18 cellular contexts compared by ENCODE assay signal in the genomic region with DNA sequence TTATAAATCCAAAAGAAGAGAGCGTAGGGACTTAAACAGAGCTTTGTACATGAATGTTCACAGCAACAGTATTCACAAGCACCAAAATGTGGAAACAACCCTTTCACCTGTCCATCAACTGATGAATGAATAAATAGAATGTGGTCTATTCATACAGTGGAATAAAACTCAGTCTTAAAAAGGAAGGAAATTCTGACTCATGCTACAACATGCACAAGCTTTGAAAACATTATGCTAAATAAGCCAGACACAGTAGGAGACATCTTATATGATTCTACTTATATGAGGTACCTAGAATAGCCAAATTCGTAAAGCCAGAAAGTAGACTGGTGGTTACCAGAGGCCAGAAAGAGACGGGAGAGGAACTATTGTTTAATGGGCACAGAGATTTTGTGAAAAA.
DNase-seq lines count a peak whose midpoint lies in the region; ATAC-seq and TF ChIP-seq lines count a peak whose summit lies in the region.
"Had no signal": no experiment of that assay in that cellular context is flagged by ENCODE, and none has a peak within 500 bp of the region (broad histone marks: within the 10 kb centered on the region; RNA-seq: fewer than 3 reads in every experiment).

No MANE protein-coding gene starts in this region.

- no peak overlapping the region for H3K4ac ChIP-seq in mesenchymal stem cell (ENCODE audit: low read depth in 1 of 2, low read length in 2 of 2)

- H3K27ac ChIP-seq in ACC112 (ENCODE audit: low read depth, low read length) (peak overlapping the region; percentile 35; the same call in 1 of the 2 replicates), HEK293 (ENCODE audit: extremely low read depth, low read depth, low read length) (no peak overlapping the region), mesenchymal stem cell (ENCODE audit: low read length, poor library complexity, severe bottlenecking) (no peak overlapping the region)
- H3K27ac ChIP-seq: RWPE1 had no signal

- POLR2A ChIA-PET in HEK293 (lab: Yijun Ruan, JAX) = no interaction called here

- H3K4me1 ChIP-seq in ACC112 (ENCODE audit: control insufficient read depth, insufficient read depth, low read length, unreplicated experiment) (peaks cover 7% of the 10 kb centered on the region), HEK293 (ENCODE audit: control insufficient read depth, insufficient read depth, low read length) (no peaks in the 10 kb centered on the region), mesenchymal stem cell (ENCODE audit: control insufficient read depth, insufficient read depth, low read depth, low read length) (no peaks in the 10 kb centered on the region)

- no peak for TF ChIP-seq CTCF in HEK293 (tag by site-specific recombination; IDR thresholded peaks at IDR 0.05)

- H3K79me2 ChIP-seq in ACC112 (ENCODE audit: control insufficient read depth, insufficient read depth, low read length, unreplicated experiment) = no peaks in the 10 kb centered on the region

- no peak overlapping the region for H3K9ac ChIP-seq in mesenchymal stem cell (ENCODE audit: low read length)
- H3K9ac ChIP-seq: SK-N-SH had no signal

- no peak overlapping the region for H2BK15ac ChIP-seq in mesenchymal stem cell (ENCODE audit: low read depth, poor library complexity, severe bottlenecking)

- 61% methylated on average over 2 of the region's 3 CpGs for WGBS in mesenchymal stem cell

- no peaks in the 10 kb centered on the region for H3K27me3 ChIP-seq in ACC112 (ENCODE audit: insufficient read depth, low read length)
- H3K27me3 ChIP-seq in mesenchymal stem cell (ENCODE audit: control insufficient read depth in 1 of 2, insufficient read depth in 1 of 2, low read length in 2 of 2) = no peaks in the 10 kb centered on the region

- no peak overlapping the region for H3K4me2 ChIP-seq in mesenchymal stem cell (ENCODE audit: low read length, poor library complexity, severe bottlenecking)
- H3K4me2 ChIP-seq: SK-N-SH had no signal

- H3K18ac ChIP-seq in mesenchymal stem cell (ENCODE audit: low read depth in 1 of 2, low read length in 2 of 2) = no peak overlapping the region

- H2BK5ac ChIP-seq in mesenchymal stem cell (ENCODE audit: low read depth, low read length, poor library complexity, severe bottlenecking) = no peak overlapping the region

- ATAC-seq in GM21737 (IDR thresholded peaks at IDR 0.05; ENCODE audit: unreplicated experiment) (no peak), HG02759 (IDR thresholded peaks at IDR 0.05; ENCODE audit: unreplicated experiment) (no peak), GM19455 (IDR thresholded peaks at IDR 0.05; ENCODE audit: unreplicated experiment) (no peak)

- no peak overlapping the region for H2BK12ac ChIP-seq in mesenchymal stem cell (ENCODE audit: low read length in 2 of 2)

- no peak overlapping the region for H2AK5ac ChIP-seq in mesenchymal stem cell (ENCODE audit: low read length, severe bottlenecking)

- H4K91ac ChIP-seq in mesenchymal stem cell (ENCODE audit: low read length) = no peak overlapping the region

- H2AFZ ChIP-seq in ACC112 (ENCODE audit: low read length, unreplicated experiment) = no peak overlapping the region
- H2AFZ ChIP-seq in mesenchymal stem cell (ENCODE audit: low read depth, low read length) = no peak overlapping the region

- no peak overlapping the region for H2BK120ac ChIP-seq in mesenchymal stem cell (ENCODE audit: low read depth, low read length)

- CTCF ChIA-PET in HEK293 (lab: Yijun Ruan, JAX) = no interaction called here

- H3K36me3 ChIP-seq in ACC112 (ENCODE audit: insufficient read depth, low read length) (no peaks in the 10 kb centered on the region), HEK293 (ENCODE audit: control insufficient read depth in 2 of 2, insufficient read depth in 1 of 2, low read length in 2 of 2) (no peaks in the 10 kb centered on the region), mesenchymal stem cell (ENCODE audit: control insufficient read depth in 1 of 2, insufficient read depth in 2 of 2, low read depth in 1 of 2, low read length in 2 of 2) (no peaks in the 10 kb centered on the region)

- H3K9me3 ChIP-seq in HEK293 (ENCODE audit: control insufficient read depth, insufficient read depth, low read depth, low read length) = no peaks in the 10 kb centered on the region
- peaks cover 26% of the 10 kb centered on the region for H3K9me3 ChIP-seq in mesenchymal stem cell (ENCODE audit: control insufficient read depth, low read length)
- H3K9me3 ChIP-seq: SK-N-SH had no signal

- DNase-seq in dermis microvascular lymphatic vessel endothelial cell (ENCODE audit: low read depth in 2 of 2) (peak; percentile 9 to 21), mesenchymal stem cell (peak; percentile 18)
- DNase-seq: COR-L47, DMS 273 treated with DMSO at 0.1 percent for 48 hours, Kasumi-1, NCI-H1092, NCI-H1436 treated with DMSO at 0.1 percent for 48 hours, NCI-H1930, NCI-H2227 treated with DMSO at 0.1 percent for 48 hours, NCI-H510A, SIG-M5, SK-N-SH had no signal

- no peak overlapping the region for H4K8ac ChIP-seq in mesenchymal stem cell (ENCODE audit: low read length)

- no peak overlapping the region for H3K14ac ChIP-seq in mesenchymal stem cell (ENCODE audit: low read length in 2 of 2)

- H3K79me1 ChIP-seq in mesenchymal stem cell (replicated peaks; ENCODE audit: low read length, poor library complexity, severe bottlenecking) = no peaks in the 10 kb centered on the region

- no peak overlapping the region for H3K23ac ChIP-seq in mesenchymal stem cell (ENCODE audit: low read length in 2 of 2)

- H3K4me3 ChIP-seq in ACC112 (ENCODE audit: low read depth, low read length) (no peak overlapping the region), HEK293 (ENCODE audit: low read depth, low read length) (no peak overlapping the region), mesenchymal stem cell (ENCODE audit: insufficient read depth in 1 of 2, low read depth in 1 of 2, low read length in 2 of 2) (no peak overlapping the region)

TF ChIP-seq in HEK293, 187 proteins besides CTCF, POLR2A, EP300 and RAD21:
- peak; percentile 22; the same call in 1 of the 2 replicates for TF ChIP-seq ZNF10 (tag by site-specific recombination; IDR thresholded peaks at IDR 0.05)
- TF ChIP-seq, protein P1, sequence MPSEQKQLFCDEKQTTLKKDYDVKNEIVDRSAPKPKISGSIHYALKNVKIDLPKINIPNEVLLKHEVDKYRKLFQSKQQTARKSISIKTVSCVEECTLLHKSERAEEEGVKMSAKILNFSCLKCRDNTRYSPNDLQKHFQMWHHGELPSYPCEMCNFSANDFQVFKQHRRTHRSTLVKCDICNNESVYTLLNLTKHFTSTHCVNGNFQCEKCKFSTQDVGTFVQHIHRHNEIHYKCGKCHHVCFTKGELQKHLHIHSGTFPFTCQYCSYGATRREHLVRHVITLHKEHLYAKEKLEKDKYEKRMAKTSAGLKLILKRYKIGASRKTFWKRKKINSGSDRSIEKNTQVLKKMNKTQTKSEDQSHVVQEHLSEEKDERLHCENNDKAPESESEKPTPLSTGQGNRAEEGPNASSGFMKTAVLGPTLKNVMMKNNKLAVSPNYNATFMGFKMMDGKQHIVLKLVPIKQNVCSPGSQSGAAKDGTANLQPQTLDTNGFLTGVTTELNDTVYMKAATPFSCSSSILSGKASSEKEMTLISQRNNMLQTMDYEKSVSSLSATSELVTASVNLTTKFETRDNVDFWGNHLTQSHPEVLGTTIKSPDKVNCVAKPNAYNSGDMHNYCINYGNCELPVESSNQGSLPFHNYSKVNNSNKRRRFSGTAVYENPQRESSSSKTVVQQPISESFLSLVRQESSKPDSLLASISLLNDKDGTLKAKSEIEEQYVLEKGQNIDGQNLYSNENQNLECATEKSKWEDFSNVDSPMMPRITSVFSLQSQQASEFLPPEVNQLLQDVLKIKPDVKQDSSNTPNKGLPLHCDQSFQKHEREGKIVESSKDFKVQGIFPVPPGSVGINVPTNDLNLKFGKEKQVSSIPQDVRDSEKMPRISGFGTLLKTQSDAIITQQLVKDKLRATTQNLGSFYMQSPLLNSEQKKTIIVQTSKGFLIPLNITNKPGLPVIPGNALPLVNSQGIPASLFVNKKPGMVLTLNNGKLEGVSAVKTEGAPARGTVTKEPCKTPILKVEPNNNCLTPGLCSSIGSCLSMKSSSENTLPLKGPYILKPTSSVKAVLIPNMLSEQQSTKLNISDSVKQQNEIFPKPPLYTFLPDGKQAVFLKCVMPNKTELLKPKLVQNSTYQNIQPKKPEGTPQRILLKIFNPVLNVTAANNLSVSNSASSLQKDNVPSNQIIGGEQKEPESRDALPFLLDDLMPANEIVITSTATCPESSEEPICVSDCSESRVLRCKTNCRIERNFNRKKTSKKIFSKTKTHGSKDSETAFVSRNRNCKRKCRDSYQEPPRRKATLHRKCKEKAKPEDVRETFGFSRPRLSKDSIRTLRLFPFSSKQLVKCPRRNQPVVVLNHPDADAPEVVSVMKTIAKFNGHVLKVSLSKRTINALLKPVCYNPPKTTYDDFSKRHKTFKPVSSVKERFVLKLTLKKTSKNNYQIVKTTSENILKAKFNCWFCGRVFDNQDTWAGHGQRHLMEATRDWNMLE (tag by site-specific recombination; conservative IDR thresholded peaks at IDR 0.05; ENCODE audit: low read depth) = no peak
- 0 out of 2 replicates have a peak, but pooled peaks have one; percentile 14 for TF ChIP-seq ZNF140 (tag by site-specific recombination; IDR thresholded peaks at IDR 0.05)
- TF ChIP-seq ZNF624 (tag by site-specific recombination; IDR thresholded peaks at IDR 0.05) = no peak
